Comparison of ENCODE assay signal across 13 cellular contexts in genomic region chr21:45378258-45378966, GRCh38. TPM values are rescaled to one million over a fixed set of nuclear protein-coding genes. Genes with fewer than 3 reads are reported as not detected.
A peak's percentile ranks its signal among the peaks of the same experiment; 100 is the strongest.
DNase-seq lines count a peak whose midpoint lies in the region; ATAC-seq and TF ChIP-seq lines count a peak whose summit lies in the region.
"Had no signal": no experiment of that assay in that cellular context is flagged by ENCODE, and none has a peak within 500 bp of the region (broad histone marks: within the 10 kb centered on the region; RNA-seq: fewer than 3 reads in every experiment).

No MANE protein-coding gene starts in this region.

- ATAC-seq in PC-3 (peak; percentile 39; the same call in 1 of the 2 replicates), HG03457 (IDR thresholded peaks at IDR 0.05; ENCODE audit: unreplicated experiment) (no peak), HG03442 (IDR thresholded peaks at IDR 0.05; ENCODE audit: unreplicated experiment) (no peak), GM18511 (IDR thresholded peaks at IDR 0.05; ENCODE audit: unreplicated experiment) (no peak)
- ATAC-seq: K562, left colon had no signal

- CTCF ChIA-PET in Caco-2 (lab: Charles Lee) (no interaction called here), PC-3 (lab: Charles Lee) (no interaction called here)

- no peaks in the 10 kb centered on the region for H4K20me1 ChIP-seq in PC-3 (ENCODE audit: low read length)

- intact Hi-C loops in Caco-2 (cut with micrococcal nuclease; ENCODE audit: unreplicated experiment) = loop anchor here (1.0 kb wide), 1 partner anchor 22 kb away; no protein-coding TSS in a partner anchor
- intact Hi-C loops in PC-3 (cut with micrococcal nuclease) = no loop called here

- H3K36me3 ChIP-seq in Caco-2 (ENCODE audit: control insufficient read depth, insufficient read depth, low read length) (no peaks in the 10 kb centered on the region), PC-3 (ENCODE audit: low read depth, low read length) (no peaks in the 10 kb centered on the region)

- DNase-seq in Caco-2 (peak in 1 of 2 experiments; percentile 26), PC-3 (peak; percentile 13), fibroblast of peridontal ligament (ENCODE audit: extremely low read depth) (peak; percentile 81), neural crest cell (ENCODE audit: low read depth, low spot score) (no peak), Ammon's horn (ENCODE audit: low spot score) (no peak)
- DNase-seq: activated CD4-positive, alpha-beta T cell treated with anti-CD3 and anti-CD28 coated beads, Interleukin-2, amount 50 U/mL, for 4 hours; left colon; NCI-H2227 treated with DMSO at 0.1 percent for 48 hours had no signal

- H3K4me3 ChIP-seq in Caco-2 (ENCODE audit: low read depth, low read length) = no peak overlapping the region
- H3K4me3 ChIP-seq in PC-3 (ENCODE audit: low read length) = no peak overlapping the region
- H3K4me3 ChIP-seq: K562 had no signal

- H3K9me3 ChIP-seq in Caco-2 (0 out of 2 replicates have a peak, but pooled peaks cover 8% of the 10 kb centered on the region), PC-3 (ENCODE audit: low read length) (no peaks in the 10 kb centered on the region)

- no peak overlapping the region for H3K4me3 Mint-ChIP-seq in Caco-2 (ENCODE audit: unreplicated experiment)
- H3K4me3 Mint-ChIP-seq in neural crest cell = peak overlapping the region; percentile 6
- H3K4me3 Mint-ChIP-seq: activated naive CD4-positive, alpha-beta T cell treated with anti-CD3 and anti-CD28 coated beads, Interleukin-2, amount 50 U/mL, for 24 hours had no signal

- H3K4me1 ChIP-seq in Caco-2 (peaks cover 10% of the 10 kb centered on the region), PC-3 (ENCODE audit: insufficient read depth, low read length) (peaks cover 13% of the 10 kb centered on the region; the same call in 1 of the 2 replicates)

- H3K4me2 ChIP-seq in PC-3 (ENCODE audit: low read length) = no peak overlapping the region

- POLR2A ChIA-PET in Caco-2 (lab: Charles Lee) (no interaction called here), PC-3 (lab: Charles Lee; ENCODE audit: unreplicated experiment) (no interaction called here)

- H3K36me3 Mint-ChIP-seq in Caco-2 (ENCODE audit: insufficient read depth, unreplicated experiment) = peaks cover 9% of the 10 kb centered on the region
- H3K36me3 Mint-ChIP-seq in neural crest cell (ENCODE audit: low read depth) = no peaks in the 10 kb centered on the region
- H3K36me3 Mint-ChIP-seq: activated naive CD4-positive, alpha-beta T cell treated with anti-CD3 and anti-CD28 coated beads, Interleukin-2, amount 50 U/mL, for 24 hours had no signal

- peaks cover 16% of the 10 kb centered on the region for H3K4me1 Mint-ChIP-seq in Caco-2 (ENCODE audit: low read depth, unreplicated experiment)
- H3K4me1 Mint-ChIP-seq in neural crest cell = peaks cover 13% of the 10 kb centered on the region
- H3K4me1 Mint-ChIP-seq: activated naive CD4-positive, alpha-beta T cell treated with anti-CD3 and anti-CD28 coated beads, Interleukin-2, amount 50 U/mL, for 24 hours had no signal

- H3K27ac ChIP-seq in PC-3 (ENCODE audit: low read length) = no peak overlapping the region

- no peaks in the 10 kb centered on the region for H3K27me3 ChIP-seq in Caco-2 (replicated peaks; ENCODE audit: control insufficient read depth, insufficient read depth, low read length)
- no peaks in the 10 kb centered on the region for H3K27me3 ChIP-seq in PC-3 (ENCODE audit: low read length)

- peaks cover 11% of the 10 kb centered on the region for H3K9me3 Mint-ChIP-seq in Caco-2 (ENCODE audit: unreplicated experiment)
- peaks cover 3% of the 10 kb centered on the region for H3K9me3 Mint-ChIP-seq in neural crest cell
- H3K9me3 Mint-ChIP-seq: activated naive CD4-positive, alpha-beta T cell treated with anti-CD3 and anti-CD28 coated beads, Interleukin-2, amount 50 U/mL, for 24 hours had no signal

- H3K27ac Mint-ChIP-seq in Caco-2 (ENCODE audit: unreplicated experiment) = peak overlapping the region; percentile 61
- H3K27ac Mint-ChIP-seq in neural crest cell (ENCODE audit: unreplicated experiment) = no peak overlapping the region
- H3K27ac Mint-ChIP-seq: activated naive CD4-positive, alpha-beta T cell treated with anti-CD3 and anti-CD28 coated beads, Interleukin-2, amount 50 U/mL, for 24 hours had no signal

- peak overlapping the region; percentile 54 for H2AFZ ChIP-seq in PC-3 (ENCODE audit: low read length)

- H3K27me3 Mint-ChIP-seq in Caco-2 (ENCODE audit: insufficient read depth, unreplicated experiment) = no peaks in the 10 kb centered on the region
- peaks cover 37% of the 10 kb centered on the region for H3K27me3 Mint-ChIP-seq in neural crest cell (ENCODE audit: low read depth)

- H3K79me2 ChIP-seq in PC-3 (ENCODE audit: low read length) = no peaks in the 10 kb centered on the region

- no peaks in the 10 kb centered on the region for H3K9me2 ChIP-seq in PC-3 (replicated peaks; ENCODE audit: low read length)

- TF ChIP-seq CTCF in Caco-2 (IDR thresholded peaks at IDR 0.05; ENCODE audit: insufficient read depth in 1 of 2, low read depth in 1 of 2, low read length in 1 of 2, severe bottlenecking in 1 of 2, unreplicated experiment in 1 of 2) = no peak
- no peak for TF ChIP-seq CTCF in PC-3 (conservative IDR thresholded peaks at IDR 0.05; ENCODE audit: low read depth, low read length)
- no peak for TF ChIP-seq CTCF in neural crest cell (conservative IDR thresholded peaks at IDR 0.05)

- H3K9ac ChIP-seq in PC-3 (ENCODE audit: low read length) = no peak overlapping the region

- BruUV-seq in Caco-2 (replicated peaks; lab: Mats Ljungman, UMichigan) (no TSS peak), PC-3 (replicated peaks; lab: Mats Ljungman, UMichigan) (no TSS peak)

- no peaks in the 10 kb centered on the region for H3F3A ChIP-seq in PC-3 (ENCODE audit: low read length, unreplicated experiment)

RNA-seq across cellular contexts. Expression of gene COL18A1, which starts 26.6 kb away (rescaled TPM):
- 160 and 170 TPM in 2 replicates for total RNA-seq in Caco-2 (2022)
- total RNA-seq in PC-3 (2014; rRNA removed) = 77.0 and 85.5 TPM in 2 replicates
- 18.2 and 19.2 TPM in 2 replicates for total RNA-seq in neural crest cell

Comparison
In these comparisons a context has a peak if more than half of its experiments do, and no peak if none do; other contexts are left out.
1. DNase-seq: peak in PC-3 (single experiment) and fibroblast of peridontal ligament (single experiment); none in neural crest cell (single experiment) and Ammon's horn (single experiment).